12 cellular contexts compared by ENCODE assay signal in genomic region chr1:207407655-207408256, GRCh38. TPM values are rescaled to one million over a fixed set of nuclear protein-coding genes. Genes with fewer than 3 reads are reported as not detected.
A peak's percentile ranks its signal among the peaks of the same experiment; 100 is the strongest.
DNase-seq lines count a peak whose midpoint lies in the region; ATAC-seq, FAIRE-seq and TF ChIP-seq lines count a peak whose summit lies in the region.
"Had no signal": no experiment of that assay in that cellular context is flagged by ENCODE, and none has a peak within 500 bp of the region (broad histone marks: within the 10 kb centered on the region; RNA-seq: fewer than 3 reads in every experiment).

No MANE protein-coding gene starts in this region.

- no peak overlapping the region for H3K27ac ChIP-seq in psoas muscle
- H3K27ac ChIP-seq: ascending aorta, SJSA1 had no signal

- FAIRE-seq in GM18507 (lab: Jason Lieb, UNC), result peak; percentile 26
- FAIRE-seq: kidney had no signal

- ATAC-seq in psoas muscle (no peak), HG03196 (IDR thresholded peaks at IDR 0.05; ENCODE audit: unreplicated experiment) (no peak)

- POLR2A ChIA-PET in HEK293T (lab: Yijun Ruan, JAX), result no interaction called here

- DNase-seq in AG09309 (ENCODE audit: low read depth) (peak; percentile 66), GM18507 (ENCODE audit: extremely low spot score, insufficient read length, low read depth) (no peak), SKM-1 treated with dmso at 0.1 percent for 144 hours (lab: John Stamatoyannopoulos, UW; ENCODE audit: unreplicated experiment) (peak; percentile 84), fibroblast of villous mesenchyme (ENCODE audit: low read depth) (peak; percentile 71), COR-L47 (lab: John Stamatoyannopoulos, UW) (no peak), psoas muscle (no peak), HEK293T (ENCODE audit: extremely low spot score) (no peak)
- DNase-seq: kidney; stimulated activated CD4-positive, alpha-beta T cell treated with anti-CD3 and anti-CD28 coated beads, Interleukin-1b, Interleukin-23, amount 100 ng/mL, for 48 hours had no signal

- 43 to 54% (median 49%) methylated on average over 1 of the region's 1 CpG for WGBS in psoas muscle, 3 donors

- intact Hi-C loops in psoas muscle (cut with DNase I), result loop anchor here (5.0 to 10.0 kb wide), 2 partner anchors 143 to 230 kb away; no protein-coding TSS in a partner anchor

- no peaks in the 10 kb centered on the region for H3K9me3 ChIP-seq in psoas muscle
- H3K9me3 ChIP-seq: ascending aorta, SJSA1 had no signal

- H3K36me3 ChIP-seq in psoas muscle (ENCODE audit: insufficient read depth in 1 of 2, low read depth in 1 of 2), result no peaks in the 10 kb centered on the region
- H3K36me3 ChIP-seq: ascending aorta, SJSA1 had no signal

- no peaks in the 10 kb centered on the region for H3K4me1 ChIP-seq in psoas muscle
- H3K4me1 ChIP-seq: ascending aorta, SJSA1 had no signal

- no peaks in the 10 kb centered on the region for H3K27me3 ChIP-seq in psoas muscle (ENCODE audit: insufficient read depth in 3 of 3, low read length in 2 of 3)
- H3K27me3 ChIP-seq: ascending aorta had no signal

- TF ChIP-seq CTCF in AG09309 (IDR thresholded peaks at IDR 0.05; ENCODE audit: control insufficient read depth, insufficient read depth, low read depth, low read length, missing control alignments) (no peak), fibroblast of villous mesenchyme (IDR thresholded peaks at IDR 0.05; ENCODE audit: insufficient read depth, low read depth, low read length) (no peak), psoas muscle (IDR thresholded peaks at IDR 0.05) (no peak)

- CTCF ChIA-PET in HEK293T (lab: Yijun Ruan, JAX), result no interaction called here

- no peak overlapping the region for H3K4me3 ChIP-seq in AG09309 (ENCODE audit: control insufficient read depth, low read depth, low read length)
- no peak overlapping the region for H3K4me3 ChIP-seq in fibroblast of villous mesenchyme (ENCODE audit: low read depth, low read length)
- H3K4me3 ChIP-seq in psoas muscle, result no peak overlapping the region
- H3K4me3 ChIP-seq: ascending aorta, SJSA1 had no signal

TF ChIP-seq in HEK293T, 16 proteins besides CTCF, POLR2A, EP300 and RAD21:
- no peak for TF ChIP-seq FOXA1 (IDR thresholded peaks at IDR 0.05)
- no peak for TF ChIP-seq L3MBTL2 (conservative IDR thresholded peaks at IDR 0.05)
- TF ChIP-seq PKNOX1 (IDR thresholded peaks at IDR 0.05), result no peak
- no peak for TF ChIP-seq SP1 (IDR thresholded peaks at IDR 0.05)
- TF ChIP-seq ZNF384 (IDR thresholded peaks at IDR 0.05), result no peak
- TF ChIP-seq TARDBP (IDR thresholded peaks at IDR 0.05), result no peak
- no peak for TF ChIP-seq FOXM1 (IDR thresholded peaks at IDR 0.05; ENCODE audit: borderline replicate concordance)
- TF ChIP-seq HDGF (IDR thresholded peaks at IDR 0.05; ENCODE audit: borderline replicate concordance), result no peak
- no peak for TF ChIP-seq SUZ12 (IDR thresholded peaks at IDR 0.05)
- no peak for TF ChIP-seq BHLHE40 (IDR thresholded peaks at IDR 0.05; ENCODE audit: borderline replicate concordance)
- TF ChIP-seq NFRKB (IDR thresholded peaks at IDR 0.05), result no peak
- no peak for TF ChIP-seq LEF1 (IDR thresholded peaks at IDR 0.05; ENCODE audit: borderline replicate concordance)
- no peak for TF ChIP-seq ARNT (IDR thresholded peaks at IDR 0.05)
- TF ChIP-seq ELF4 (IDR thresholded peaks at IDR 0.05), result no peak

RNA-seq across cellular contexts. Expression of gene CR2, which starts 46.4 kb away (rescaled TPM):
- total RNA-seq in fibroblast of villous mesenchyme (not detected in 2 replicates), psoas muscle (under 1 TPM in 2 of 4 donors, not detected in 2; 0.24 to 0.27 TPM)
- under 1 TPM in 2 of 3 donors, not detected in 1; 0.01 to 0.08 TPM for polyA plus RNA-seq in psoas muscle
- total RNA-seq: ascending aorta, SJSA1 had no signal

Comparison
In these comparisons a context has a peak if more than half of its experiments do, and no peak if none do; other contexts are left out.
1. DNase-seq: peak in AG09309 (single experiment), SKM-1 treated with dmso at 0.1 percent for 144 hours (single experiment) and fibroblast of villous mesenchyme (single experiment); none in GM18507 (single experiment), COR-L47 (single experiment), psoas muscle (0 of 2) and HEK293T (single experiment).